ENCODE assay signal across 13 cellular contexts in genomic region chr6:74749211-74750142, GRCh38.
DNase-seq lines count a peak whose midpoint lies in the region; ATAC-seq, FAIRE-seq and TF ChIP-seq lines count a peak whose summit lies in the region.
"Had no signal": no experiment of that assay in that cellular context is flagged by ENCODE, and none has a peak within 500 bp of the region (broad histone marks: within the 10 kb centered on the region; RNA-seq: fewer than 3 reads in every experiment).

No MANE protein-coding gene starts in this region.

- TF ChIP-seq CTCF in bronchial epithelial cell (IDR thresholded peaks at IDR 0.05; ENCODE audit: insufficient read depth, low read length, severe bottlenecking) = no peak

- no peak for FAIRE-seq in bronchial epithelial cell (lab: Jason Lieb, UNC)

- peak; percentile 78 for ATAC-seq in GM19372 (IDR thresholded peaks at IDR 0.05; ENCODE audit: low read depth, unreplicated experiment)
- ATAC-seq in HG03108 (IDR thresholded peaks at IDR 0.05; ENCODE audit: unreplicated experiment) = peak; percentile 63
- ATAC-seq in GM18909 (IDR thresholded peaks at IDR 0.05; ENCODE audit: poor library complexity, unreplicated experiment) = no peak
- ATAC-seq: T-helper 17 cell had no signal

- H3K27me3 ChIP-seq in bronchial epithelial cell (ENCODE audit: control insufficient read depth, insufficient read depth, low read length) = no peaks in the 10 kb centered on the region
- H3K27me3 ChIP-seq: colonic mucosa, hepatocyte had no signal

- H3K4me3 ChIP-seq in bronchial epithelial cell (ENCODE audit: low read depth, low read length) = no peak overlapping the region
- H3K4me3 ChIP-seq: colonic mucosa, hepatocyte had no signal

- peak; percentile 75 for DNase-seq in bronchial epithelial cell (ENCODE audit: low read depth)
- DNase-seq in renal cortical epithelial cell (ENCODE audit: low read depth) = peak; percentile 11
- DNase-seq in ureter (ENCODE audit: low spot score) = no peak
- no peak for DNase-seq in mucosa of gallbladder (ENCODE audit: low spot score)
- DNase-seq in activated CD8-positive, alpha-beta memory T cell treated with anti-CD3 and anti-CD28 coated beads for 24 hours = no peak
- DNase-seq: colonic mucosa; KBM-7; stimulated activated CD4-positive, alpha-beta T cell treated with anti-CD3 and anti-CD28 coated beads, Interleukin-1b, Interleukin-23, amount 100 ng/mL, for 48 hours; T-helper 17 cell had no signal

- no peaks in the 10 kb centered on the region for H3K36me3 ChIP-seq in bronchial epithelial cell (ENCODE audit: control insufficient read depth, insufficient read depth, low read length)
- H3K36me3 ChIP-seq: colonic mucosa had no signal

Comparison
In these comparisons a context has a peak if more than half of its experiments do, and no peak if none do; other contexts are left out.
1. DNase-seq: peak in bronchial epithelial cell (single experiment) and renal cortical epithelial cell (single experiment); none in ureter (single experiment), mucosa of gallbladder (single experiment) and activated CD8-positive, alpha-beta memory T cell treated with anti-CD3 and anti-CD28 coated beads for 24 hours (single experiment).